ENCODE assay signal across 1 cellular context in the genomic region with DNA sequence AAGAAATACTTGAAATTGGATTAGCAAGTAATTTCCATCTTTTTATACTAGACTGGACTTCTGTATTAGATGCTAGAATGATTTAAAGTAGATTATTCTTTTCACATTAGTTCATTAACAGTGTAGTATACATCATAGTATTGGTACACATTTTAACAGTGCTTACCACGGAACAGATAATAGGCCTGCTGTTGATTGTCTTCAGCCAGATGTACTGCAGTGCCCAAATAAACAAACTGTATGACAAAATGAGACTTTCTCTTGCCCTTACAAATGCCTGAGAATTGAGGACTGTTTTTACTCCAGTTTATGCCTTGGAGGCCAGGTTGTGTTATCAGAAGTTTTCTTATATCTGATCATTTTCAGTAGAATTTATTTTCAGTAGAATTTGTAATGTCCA.
TF ChIP-seq lines count a peak whose summit lies in the region.

No MANE protein-coding gene starts in this region.

TF ChIP-seq in IMR-90, 13 proteins besides CTCF, POLR2A, EP300 and RAD21:
- no peak for TF ChIP-seq CHD1 (IDR thresholded peaks at IDR 0.05; ENCODE audit: low read depth, low read length)
- no peak for TF ChIP-seq RCOR1 (IDR thresholded peaks at IDR 0.05; ENCODE audit: insufficient replicate concordance, low read length)
- TF ChIP-seq MXI1 (IDR thresholded peaks at IDR 0.05; ENCODE audit: borderline replicate concordance, low read depth, low read length): no peak
- TF ChIP-seq MAFK (IDR thresholded peaks at IDR 0.05; ENCODE audit: low read depth, low read length): no peak
- no peak for TF ChIP-seq CEBPB (IDR thresholded peaks at IDR 0.05; ENCODE audit: low read depth, low read length)
- TF ChIP-seq RFX5 (IDR thresholded peaks at IDR 0.05; ENCODE audit: low read depth, low read length): no peak
- no peak for TF ChIP-seq MAZ (IDR thresholded peaks at IDR 0.05; ENCODE audit: borderline replicate concordance, low read depth, low read length)
- no peak for TF ChIP-seq FOS (IDR thresholded peaks at IDR 0.05; ENCODE audit: low read depth, low read length)
- no peak for TF ChIP-seq NFE2L2 (IDR thresholded peaks at IDR 0.05; ENCODE audit: low read depth, low read length)
- TF ChIP-seq SMC3 (IDR thresholded peaks at IDR 0.05; ENCODE audit: low read depth, low read length): no peak
